Comparison of ENCODE assay signal across 11 cellular contexts in genomic region chr1:64874664-64875063, GRCh38.
"Had no signal": no experiment of that assay in that cellular context is flagged by ENCODE, and none has a peak within 500 bp of the region (broad histone marks: within the 10 kb centered on the region; RNA-seq: fewer than 3 reads in every experiment).

No MANE protein-coding gene starts in this region.

- H3K4me3 ChIP-seq: mucosa of descending colon had no signal

- H3K9me3 ChIP-seq: mucosa of descending colon had no signal

- DNase-seq: activated CD4-positive, alpha-beta T cell treated with anti-CD3 and anti-CD28 coated beads for 48 hours; activated CD8-positive, alpha-beta memory T cell treated with anti-CD3 and anti-CD28 coated beads for 24 hours; activated naive CD4-positive, alpha-beta T cell treated with Interleukin-2 at 50 U/mL for 16 hours; effector memory CD8-positive, alpha-beta T cell; left cardiac atrium; mucosa of descending colon; stimulated activated CD4-positive, alpha-beta T cell treated with anti-CD3 and anti-CD28 coated beads, Interleukin-4, amount 100 ng/mL, for 1 hour; stimulated activated CD8-positive, alpha-beta memory T cell treated with anti-CD3 and anti-CD28 coated beads, Interleukin-4, amount 100 ng/mL, for 48 hours; stimulated activated naive CD8-positive, alpha-beta T cell treated with anti-CD3 and anti-CD28 coated beads, Interleukin-15, amount 100 ng/mL, for 72 hours; SW 1271 had no signal

- H3K27me3 Mint-ChIP-seq: effector memory CD8-positive, alpha-beta T cell; stimulated activated naive CD8-positive, alpha-beta T cell treated with anti-CD3 and anti-CD28 coated beads, Interleukin-15, amount 100 ng/mL, for 72 hours had no signal

- H3K9me3 Mint-ChIP-seq: effector memory CD8-positive, alpha-beta T cell; stimulated activated naive CD8-positive, alpha-beta T cell treated with anti-CD3 and anti-CD28 coated beads, Interleukin-15, amount 100 ng/mL, for 72 hours; WTC11 had no signal

- H3K27ac Mint-ChIP-seq: stimulated activated naive CD8-positive, alpha-beta T cell treated with anti-CD3 and anti-CD28 coated beads, Interleukin-15, amount 100 ng/mL, for 72 hours; WTC11 had no signal

- H3K4me3 Mint-ChIP-seq: WTC11 had no signal

- ATAC-seq: effector memory CD8-positive, alpha-beta T cell; mucosa of descending colon; stimulated activated naive CD8-positive, alpha-beta T cell treated with anti-CD3 and anti-CD28 coated beads, Interleukin-15, amount 100 ng/mL, for 72 hours; WTC11 had no signal
